Comparison of ENCODE assay signal across 15 cellular contexts in genomic region chr7:158663428-158663741, GRCh38. TPM values are rescaled to one million over a fixed set of nuclear protein-coding genes. Genes with fewer than 3 reads are reported as not detected.
DNase-seq lines count a peak whose midpoint lies in the region; ATAC-seq and TF ChIP-seq lines count a peak whose summit lies in the region.
"Had no signal": no experiment of that assay in that cellular context is flagged by ENCODE, and none has a peak within 500 bp of the region (broad histone marks: within the 10 kb centered on the region; RNA-seq: fewer than 3 reads in every experiment).

No MANE protein-coding gene starts in this region.

- no peak overlapping the region for H3K9ac ChIP-seq in IMR-90 (ENCODE audit: low read depth, low read length)

- no peaks in the 10 kb centered on the region; the same call in 1 of the 2 replicates for H4K20me1 ChIP-seq in IMR-90 (ENCODE audit: insufficient read depth, low read length)

- H3K56ac ChIP-seq in IMR-90 (ENCODE audit: extremely low read depth, insufficient read depth, low read length) = no peak overlapping the region

- WGBS in IMR-90 (ENCODE audit: extremely low coverage in 2 of 2, insufficient read length in 1 of 2), 2 experiments = no CpG with 5 or more reads among the region's 2 CpGs

- H4K8ac ChIP-seq in IMR-90 (ENCODE audit: low read depth in 2 of 2, low read length in 2 of 2) = no peak overlapping the region

- intact Hi-C loops in IMR-90 (cut with micrococcal nuclease) = no loop called here
- intact Hi-C loops in vagina (cut with DNase I) = no loop called here

- no peak overlapping the region for H3K27ac ChIP-seq in IMR-90 (ENCODE audit: insufficient read depth, low read length)
- no peak overlapping the region for H3K27ac ChIP-seq in vagina
- H3K27ac ChIP-seq: left lung, Peyer's patch had no signal

- TF ChIP-seq CTCF in IMR-90 (conservative IDR thresholded peaks at IDR 0.05; ENCODE audit: low read depth, low read length) (no peak), omental fat pad (IDR thresholded peaks at IDR 0.05) (no peak), vagina (IDR thresholded peaks at IDR 0.05) (no peak)

- peaks cover 7% of the 10 kb centered on the region; the same call in 1 of the 2 replicates for H3K9me1 ChIP-seq in IMR-90 (ENCODE audit: insufficient read depth, low read length)

- H3K27me3 Mint-ChIP-seq in activated naive CD4-positive, alpha-beta T cell treated with anti-CD3 and anti-CD28 coated beads, Interleukin-2, amount 10 ng/mL, durations not matched to agents 7 days and 5 days = no peaks in the 10 kb centered on the region
- H3K27me3 Mint-ChIP-seq in activated CD4-positive, alpha-beta memory T cell treated with anti-CD3 and anti-CD28 coated beads, Interleukin-2, amount 10 ng/mL, durations not matched to agents 7 days and 5 days = no peaks in the 10 kb centered on the region

- H3K36me3 Mint-ChIP-seq in activated naive CD4-positive, alpha-beta T cell treated with anti-CD3 and anti-CD28 coated beads, Interleukin-2, amount 10 ng/mL, durations not matched to agents 7 days and 5 days = peaks cover 42% of the 10 kb centered on the region
- peaks cover 63% of the 10 kb centered on the region for H3K36me3 Mint-ChIP-seq in activated CD4-positive, alpha-beta memory T cell treated with anti-CD3 and anti-CD28 coated beads, Interleukin-2, amount 10 ng/mL, durations not matched to agents 7 days and 5 days (ENCODE audit: low read depth)

- H3K4me2 ChIP-seq in IMR-90 (ENCODE audit: low read depth, low read length) = no peak overlapping the region

- peak overlapping the region; percentile 61 for H3K27ac Mint-ChIP-seq in activated naive CD4-positive, alpha-beta T cell treated with anti-CD3 and anti-CD28 coated beads, Interleukin-2, amount 10 ng/mL, durations not matched to agents 7 days and 5 days
- H3K27ac Mint-ChIP-seq in activated CD4-positive, alpha-beta memory T cell treated with anti-CD3 and anti-CD28 coated beads, Interleukin-2, amount 10 ng/mL, durations not matched to agents 7 days and 5 days = peak overlapping the region; percentile 86

- H3K36me3 ChIP-seq in IMR-90 (ENCODE audit: control insufficient read depth, insufficient read depth, low read length) (peaks cover 11% of the 10 kb centered on the region), vagina (peaks cover 0 to 16% of the 10 kb centered on the region in 2 donors)

- no peak for DNase-seq in activated naive CD4-positive, alpha-beta T cell treated with anti-CD3 and anti-CD28 coated beads, Interleukin-2, amount 10 ng/mL, durations not matched to agents 7 days and 5 days
- no peak for DNase-seq in activated naive CD4-positive, alpha-beta T cell (lab: John Stamatoyannopoulos, UW)
- DNase-seq in IMR-90 (no peak), omental fat pad (ENCODE audit: low spot score) (no peak), vagina (ENCODE audit: extremely low spot score in 2 of 2) (no peak), mucosa of gallbladder (ENCODE audit: low spot score) (no peak)
- no peak for DNase-seq in activated CD4-positive, alpha-beta memory T cell treated with anti-CD3 and anti-CD28 coated beads, Interleukin-2, amount 10 ng/mL, durations not matched to agents 7 days and 5 days
- DNase-seq: activated CD4-positive, alpha-beta T cell treated with anti-CD3 and anti-CD28 coated beads, Interleukin-2, amount 50 U/mL, for 48 hours; COR-L47; left lung; NCI-H1694 treated with DMSO at 0.1 percent for 48 hours; NCI-H345; Peyer's patch; retina; stimulated activated CD4-positive, alpha-beta T cell treated with anti-CD3 and anti-CD28 coated beads, Interleukin-12 subunit alpha, Interleukin-12 subunit beta, amount 100 ng/mL, for 4 hours had no signal

- no peak for ATAC-seq in IMR-90 (ENCODE audit: low read depth)
- peak; percentile 23 for ATAC-seq in omental fat pad (ENCODE audit: low FRiP score)

- POLR2A ChIA-PET in IMR-90 (lab: Charles Lee; ENCODE audit: unreplicated experiment) = no interaction called here
- POLR2A ChIA-PET in activated CD4-positive, alpha-beta memory T cell treated with anti-CD3 and anti-CD28 coated beads, Interleukin-2, amount 10 ng/mL, durations not matched to agents 7 days and 5 days (lab: Charles Lee) = interaction anchor here (0.6 to 1.8 kb wide), 3 partner anchors 13 to 41 kb away, joined by 4 to 7 read pairs (median 6); partner anchors contain the start of gene NCAPG2

- H2BK15ac ChIP-seq in IMR-90 (ENCODE audit: low read depth, low read length) = no peak overlapping the region

- no peak overlapping the region for H2AK5ac ChIP-seq in IMR-90 (ENCODE audit: low read depth, low read length)

- H3K18ac ChIP-seq in IMR-90 (ENCODE audit: low read depth, low read length) = no peak overlapping the region

- H3K9me3 Mint-ChIP-seq in activated naive CD4-positive, alpha-beta T cell treated with anti-CD3 and anti-CD28 coated beads, Interleukin-2, amount 10 ng/mL, durations not matched to agents 7 days and 5 days = no peaks in the 10 kb centered on the region
- no peaks in the 10 kb centered on the region for H3K9me3 Mint-ChIP-seq in activated CD4-positive, alpha-beta memory T cell treated with anti-CD3 and anti-CD28 coated beads, Interleukin-2, amount 10 ng/mL, durations not matched to agents 7 days and 5 days

- CTCF ChIA-PET in activated naive CD4-positive, alpha-beta T cell treated with anti-CD3 and anti-CD28 coated beads, Interleukin-2, amount 10 ng/mL, durations not matched to agents 7 days and 5 days (lab: Charles Lee) = no interaction called here
- CTCF ChIA-PET in IMR-90 (lab: Yijun Ruan, JAX) = interaction anchor here (2.0 kb wide), 1 partner anchor 12 kb away, joined by 6 read pairs; no protein-coding TSS in a partner anchor
- CTCF ChIA-PET in activated CD4-positive, alpha-beta memory T cell treated with anti-CD3 and anti-CD28 coated beads, Interleukin-2, amount 10 ng/mL, durations not matched to agents 7 days and 5 days (lab: Charles Lee) = interaction anchor here (1.0 kb wide), 1 partner anchor 20 kb away, joined by 3 read pairs; no protein-coding TSS in a partner anchor

- H2BK20ac ChIP-seq in IMR-90 (ENCODE audit: low read depth, low read length) = no peak overlapping the region

- H3K23ac ChIP-seq in IMR-90 (ENCODE audit: low read depth, low read length) = no peak overlapping the region

- no peak overlapping the region for H4K5ac ChIP-seq in IMR-90 (ENCODE audit: low read depth, low read length)

- H3K9me3 ChIP-seq in IMR-90 (ENCODE audit: control insufficient read depth, insufficient read depth, low read length) = no peaks in the 10 kb centered on the region
- no peaks in the 10 kb centered on the region for H3K9me3 ChIP-seq in vagina
- H3K9me3 ChIP-seq: left lung, Peyer's patch had no signal

- H3K27me3 ChIP-seq in IMR-90 (ENCODE audit: control insufficient read depth, insufficient read depth, low read length) = no peaks in the 10 kb centered on the region
- no peaks in the 10 kb centered on the region for H3K27me3 ChIP-seq in vagina
- H3K27me3 ChIP-seq: left lung, Peyer's patch had no signal

- in situ Hi-C loops in IMR-90 (cut with MboI; ENCODE audit: low sequenced_read_pairs) = no loop called here

- BruUV-seq in IMR-90 (replicated peaks; lab: Mats Ljungman, UMichigan) = no TSS peak

- dilution Hi-C loops in IMR-90 (cut with HindIII; ENCODE audit: low sequenced_read_pairs, unreplicated experiment) = no loop called here

- H3K4me3 ChIP-seq in IMR-90 (ENCODE audit: insufficient read depth, low read depth, low read length) (no peak overlapping the region), vagina (no peak overlapping the region)
- H3K4me3 ChIP-seq: left lung, Peyer's patch had no signal

- H2BK120ac ChIP-seq in IMR-90 (ENCODE audit: low read depth, low read length) = no peak overlapping the region

- H3K4me1 ChIP-seq in IMR-90 (ENCODE audit: control insufficient read depth, insufficient read depth, low read length) (no peaks in the 10 kb centered on the region), vagina (no peaks in the 10 kb centered on the region)
- H3K4me1 ChIP-seq: left lung, Peyer's patch had no signal

- no peak overlapping the region for H3K4me3 Mint-ChIP-seq in activated naive CD4-positive, alpha-beta T cell treated with anti-CD3 and anti-CD28 coated beads, Interleukin-2, amount 10 ng/mL, durations not matched to agents 7 days and 5 days
- H3K4me3 Mint-ChIP-seq in activated CD4-positive, alpha-beta memory T cell treated with anti-CD3 and anti-CD28 coated beads, Interleukin-2, amount 10 ng/mL, durations not matched to agents 7 days and 5 days = peak overlapping the region; percentile 50

- no peak overlapping the region for H2BK5ac ChIP-seq in IMR-90 (ENCODE audit: low read depth, low read length, poor library complexity, severe bottlenecking)

- no peak overlapping the region for H2AFZ ChIP-seq in IMR-90 (replicated peaks; ENCODE audit: low read length, poor library complexity)

- no peak for TF ChIP-seq RAD21 in IMR-90 (IDR thresholded peaks at IDR 0.05; ENCODE audit: low read length)

- no peak overlapping the region for H3K4ac ChIP-seq in IMR-90 (ENCODE audit: low read depth, low read length)

- TF ChIP-seq POLR2A in IMR-90 (IDR thresholded peaks at IDR 0.05; ENCODE audit: low read depth, low read length) (no peak), vagina (IDR thresholded peaks at IDR 0.05) (no peak)

- H3K14ac ChIP-seq in IMR-90 (replicated peaks; ENCODE audit: low read depth, low read length) = no peak overlapping the region

- peaks cover under 1% of the 10 kb centered on the region for H3K4me1 Mint-ChIP-seq in activated naive CD4-positive, alpha-beta T cell treated with anti-CD3 and anti-CD28 coated beads, Interleukin-2, amount 10 ng/mL, durations not matched to agents 7 days and 5 days
- H3K4me1 Mint-ChIP-seq in activated CD4-positive, alpha-beta memory T cell treated with anti-CD3 and anti-CD28 coated beads, Interleukin-2, amount 10 ng/mL, durations not matched to agents 7 days and 5 days = peaks cover 32% of the 10 kb centered on the region

- peaks cover 4 to 19% of the 10 kb centered on the region in 2 experiments; a peak in 2 of 4 replicates for H3K79me1 ChIP-seq in IMR-90 (ENCODE audit: low read depth in 1 of 2, low read length in 2 of 2)

- H4K91ac ChIP-seq in IMR-90 (ENCODE audit: insufficient read depth, low read depth, low read length) = peak overlapping the region; percentile 47; the same call in 1 of the 2 replicates

- H2AK9ac ChIP-seq in IMR-90 (replicated peaks; ENCODE audit: low read depth, low read length, poor library complexity) = no peak overlapping the region

TF ChIP-seq in IMR-90, 13 proteins besides CTCF, POLR2A, EP300 and RAD21 (continues in another document):
- TF ChIP-seq FOS (IDR thresholded peaks at IDR 0.05; ENCODE audit: low read depth, low read length) = no peak

RNA-seq across cellular contexts. Expression of gene NCAPG2, which starts 41.2 kb away (rescaled TPM):
- total RNA-seq in IMR-90 (2012; rRNA removed) = 25.8 and 31.7 TPM in 2 replicates
- 24.6 and 25.6 TPM in 2 replicates for polyA plus RNA-seq in IMR-90 (2012; rRNA removed)
- polyA plus RNA-seq in IMR-90 (2012; cell fraction: cytosol; rRNA removed) = 7.0 and 13.1 TPM in 2 replicates
- 7.8 and 11.2 TPM in 2 replicates for polyA plus RNA-seq in IMR-90 (2012; cell fraction: nucleus; rRNA removed; ENCODE audit: low replicate concordance)
- total RNA-seq in activated CD4-positive, alpha-beta memory T cell treated with anti-CD3 and anti-CD28 coated beads, Interleukin-2, amount 10 ng/mL, durations not matched to agents 7 days and 5 days = 100 to 1,000 TPM; 151 TPM
- total RNA-seq in omental fat pad = 1 to 10 TPM; 5.0 to 9.4 (median 8.7) TPM
- total RNA-seq in vagina = 9.6 TPM
- 7.5 TPM for total RNA-seq in mucosa of gallbladder
